Comparison of ENCODE assay signal across 1 cellular context in genomic region chr15:41918506-41919126, GRCh38.
TF ChIP-seq lines count a peak whose summit lies in the region.

No MANE protein-coding gene starts in this region.

TF ChIP-seq in endothelial cell of umbilical vein, 7 proteins besides CTCF, POLR2A, EP300 and RAD21:
- TF ChIP-seq POLR2AphosphoS5 (IDR thresholded peaks at IDR 0.05; ENCODE audit: insufficient read depth, low read depth, low read length) (peak; percentile 19), JUN (IDR thresholded peaks at IDR 0.05; ENCODE audit: borderline replicate concordance, insufficient read depth, insufficient read length, low read depth) (no peak)
